Comparison of ENCODE assay signal across 23 cellular contexts in the genomic region with DNA sequence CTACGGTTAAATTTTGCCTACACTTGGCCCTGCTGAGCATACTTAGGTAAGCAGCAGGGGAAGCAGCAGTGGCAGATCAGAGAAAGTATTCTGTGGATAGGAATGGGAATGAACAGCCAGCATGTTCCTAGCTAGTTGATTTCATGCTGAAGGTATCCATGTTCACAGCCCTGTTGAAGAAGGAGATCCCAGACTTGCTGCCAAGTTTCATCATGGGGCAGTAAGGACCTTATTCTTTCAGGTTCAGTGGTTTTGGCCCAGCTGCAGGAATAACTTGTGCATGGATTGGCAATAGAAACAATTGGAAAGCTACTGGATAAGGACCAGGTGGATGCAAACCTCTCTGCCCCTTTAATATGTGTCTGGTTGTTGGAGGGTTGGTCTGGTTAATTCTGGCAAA.
DNase-seq lines count a peak whose midpoint lies in the region; ATAC-seq and TF ChIP-seq lines count a peak whose summit lies in the region.
"Had no signal": no experiment of that assay in that cellular context is flagged by ENCODE, and none has a peak within 500 bp of the region (broad histone marks: within the 10 kb centered on the region; RNA-seq: fewer than 3 reads in every experiment).

No MANE protein-coding gene starts in this region.

- H2BK120ac ChIP-seq in trophoblast cell (ENCODE audit: insufficient read depth, low read length, poor library complexity) = peak overlapping the region; percentile 0

- H2AK5ac ChIP-seq in trophoblast cell (ENCODE audit: low read length) = no peak overlapping the region

- no peak overlapping the region for H3K4ac ChIP-seq in trophoblast cell (ENCODE audit: low read depth, low read length)

- H3K36me3 Mint-ChIP-seq in Caco-2 (ENCODE audit: insufficient read depth, unreplicated experiment) (peaks cover 7% of the 10 kb centered on the region), progenitor cell of endocrine pancreas (ENCODE audit: insufficient read depth) (peaks cover 6% of the 10 kb centered on the region)
- H3K36me3 Mint-ChIP-seq: CD4-positive, CD25-positive, alpha-beta regulatory T cell had no signal

- H3K18ac ChIP-seq in trophoblast cell (ENCODE audit: low read length) = no peak overlapping the region

- H3K4me3 ChIP-seq in Caco-2 (ENCODE audit: low read depth, low read length) (no peak overlapping the region), trophoblast cell (ENCODE audit: low read depth, low read length) (no peak overlapping the region)

- H3K79me2 ChIP-seq in trophoblast cell (ENCODE audit: control insufficient read depth, insufficient read depth, low read length, poor library complexity) = no peaks in the 10 kb centered on the region

- no peak for ATAC-seq in GM21360 (IDR thresholded peaks at IDR 0.05; ENCODE audit: unreplicated experiment)
- ATAC-seq: natural killer cell, T-cell had no signal

- H2BK12ac ChIP-seq in trophoblast cell (ENCODE audit: low read length) = peak overlapping the region; percentile 72

- H3K14ac ChIP-seq in trophoblast cell (ENCODE audit: low read length) = no peak overlapping the region

- intact Hi-C loops in Caco-2 (cut with micrococcal nuclease; ENCODE audit: unreplicated experiment) = no loop called here

- peaks cover 13% of the 10 kb centered on the region for H3K79me1 ChIP-seq in trophoblast cell (ENCODE audit: low read length)

- H3K23ac ChIP-seq in trophoblast cell (ENCODE audit: low read length) = no peak overlapping the region

- H3K27ac ChIP-seq in VCaP = peak overlapping the region; percentile 72
- H3K27ac ChIP-seq in trophoblast cell (ENCODE audit: low read depth, low read length) = no peak overlapping the region

- H3K4me1 Mint-ChIP-seq in Caco-2 (ENCODE audit: low read depth, unreplicated experiment) (peaks cover 27% of the 10 kb centered on the region), progenitor cell of endocrine pancreas (ENCODE audit: low read depth) (peaks cover 7% of the 10 kb centered on the region)
- H3K4me1 Mint-ChIP-seq: activated CD4-positive, alpha-beta T cell treated with anti-CD3 and anti-CD28 coated beads, Interleukin-2, amount 10 ng/mL, durations not matched to agents 7 days and 5 days; CD4-positive, CD25-positive, alpha-beta regulatory T cell; central memory CD8-positive, alpha-beta T cell; natural killer cell; T-cell had no signal

- WGBS in trophoblast cell (ENCODE audit: extremely low coverage, insufficient coverage, insufficient read length) = no CpG with 5 or more reads among the region's 1 CpG

- peak overlapping the region; percentile 73 for H3K27ac Mint-ChIP-seq in Caco-2 (ENCODE audit: unreplicated experiment)
- no peak overlapping the region for H3K27ac Mint-ChIP-seq in progenitor cell of endocrine pancreas
- H3K27ac Mint-ChIP-seq: activated CD4-positive, alpha-beta T cell treated with anti-CD3 and anti-CD28 coated beads, Interleukin-2, amount 10 ng/mL, durations not matched to agents 7 days and 5 days; CD4-positive, CD25-positive, alpha-beta regulatory T cell; natural killer cell; T-cell had no signal

- H3K4me1 ChIP-seq in Caco-2 (peaks cover 18% of the 10 kb centered on the region), trophoblast cell (ENCODE audit: control insufficient read depth in 1 of 2, insufficient read depth in 2 of 2, low read length in 2 of 2) (peaks cover 5 to 15% of the 10 kb centered on the region in 2 experiments)

- no peak overlapping the region for H2AFZ ChIP-seq in trophoblast cell (ENCODE audit: insufficient read depth, low read length, poor library complexity)

- no peaks in the 10 kb centered on the region for H3K27me3 ChIP-seq in Caco-2 (replicated peaks; ENCODE audit: control insufficient read depth, insufficient read depth, low read length)
- H3K27me3 ChIP-seq in trophoblast cell (ENCODE audit: insufficient read depth, low read length) = no peaks in the 10 kb centered on the region

- POLR2A ChIA-PET in Caco-2 (lab: Charles Lee) = no interaction called here

- H4K8ac ChIP-seq in trophoblast cell (ENCODE audit: low read depth, low read length) = no peak overlapping the region

- BruUV-seq in Caco-2 (replicated peaks; lab: Mats Ljungman, UMichigan) = no TSS peak

- H3K9me3 Mint-ChIP-seq in Caco-2 (ENCODE audit: unreplicated experiment) = peaks cover 20% of the 10 kb centered on the region
- peaks cover 16% of the 10 kb centered on the region for H3K9me3 Mint-ChIP-seq in progenitor cell of endocrine pancreas (ENCODE audit: low read depth)

- H3K27me3 Mint-ChIP-seq in Caco-2 (ENCODE audit: insufficient read depth, unreplicated experiment) = no peaks in the 10 kb centered on the region
- peaks cover 4% of the 10 kb centered on the region for H3K27me3 Mint-ChIP-seq in progenitor cell of endocrine pancreas
- H3K27me3 Mint-ChIP-seq: activated CD4-positive, alpha-beta T cell treated with anti-CD3 and anti-CD28 coated beads, Interleukin-2, amount 10 ng/mL, durations not matched to agents 7 days and 5 days; CD4-positive, CD25-positive, alpha-beta regulatory T cell; central memory CD8-positive, alpha-beta T cell; T-cell had no signal

- TF ChIP-seq CTCF in Caco-2 (IDR thresholded peaks at IDR 0.05; ENCODE audit: insufficient read depth in 1 of 2, low read depth in 1 of 2, low read length in 1 of 2, severe bottlenecking in 1 of 2, unreplicated experiment in 1 of 2) (no peak), VCaP (conservative IDR thresholded peaks at IDR 0.05) (no peak), progenitor cell of endocrine pancreas (IDR thresholded peaks at IDR 0.05; ENCODE audit: unreplicated experiment) (no peak)

- CTCF ChIA-PET in Caco-2 (lab: Charles Lee) = no interaction called here

- H4K91ac ChIP-seq in trophoblast cell (ENCODE audit: low read depth, low read length) = peak overlapping the region; percentile 29

- no peak overlapping the region for H4K12ac ChIP-seq in trophoblast cell (ENCODE audit: low read depth, low read length)

- no peak overlapping the region for H2BK5ac ChIP-seq in trophoblast cell (ENCODE audit: low read depth, low read length, poor library complexity)

- H3K36me3 ChIP-seq in Caco-2 (ENCODE audit: control insufficient read depth, insufficient read depth, low read length) (no peaks in the 10 kb centered on the region), trophoblast cell (ENCODE audit: control insufficient read depth in 1 of 2, insufficient read depth in 2 of 2, low read length in 2 of 2) (no peaks in the 10 kb centered on the region)

- no peak overlapping the region for H3K9ac ChIP-seq in trophoblast cell (ENCODE audit: low read length)

- H3K4me3 Mint-ChIP-seq in Caco-2 (ENCODE audit: unreplicated experiment) (no peak overlapping the region), progenitor cell of endocrine pancreas (ENCODE audit: low read depth) (no peak overlapping the region)
- H3K4me3 Mint-ChIP-seq: activated CD4-positive, alpha-beta T cell treated with anti-CD3 and anti-CD28 coated beads, Interleukin-2, amount 10 ng/mL, durations not matched to agents 7 days and 5 days; CD4-positive, CD25-positive, alpha-beta regulatory T cell; central memory CD8-positive, alpha-beta T cell; natural killer cell; T-cell had no signal

- no peak overlapping the region for H3K4me2 ChIP-seq in trophoblast cell (ENCODE audit: low read length)

- H3K9me3 ChIP-seq in Caco-2 (peaks cover 11% of the 10 kb centered on the region), trophoblast cell (ENCODE audit: insufficient read depth, low read depth, low read length) (peaks cover 1% of the 10 kb centered on the region)

- DNase-seq in Caco-2 (no peak), fibroblast of peridontal ligament (ENCODE audit: extremely low read depth) (peak; percentile 64), trophoblast cell (peak; percentile 37 to 67), medulla oblongata (ENCODE audit: extremely low spot score) (no peak), SKM-1 (lab: John Stamatoyannopoulos, UW; ENCODE audit: unreplicated experiment) (no peak), progenitor cell of endocrine pancreas (ENCODE audit: low spot score, unreplicated experiment) (no peak)
- DNase-seq: ACHN; activated CD4-positive, alpha-beta T cell treated with anti-CD3 and anti-CD28 coated beads, Interleukin-2, amount 10 ng/mL, durations not matched to agents 7 days and 5 days; CD4-positive, CD25-positive, alpha-beta regulatory T cell; DMS53; effector CD4-positive, alpha-beta T cell; islet precursor cell; Karpas-422; natural killer cell; NCI-H1105; NCI-H2107; NCI-H526 treated with DMSO at 0.1 percent for 48 hours; SHP77; stimulated activated CD8-positive, alpha-beta memory T cell treated with anti-CD3 and anti-CD28 coated beads, Interleukin-4, amount 100 ng/mL, for 48 hours; T-cell had no signal

Comparison
In these comparisons a context has a peak if more than half of its experiments do, and no peak if none do; other contexts are left out.
1. DNase-seq: peak in fibroblast of peridontal ligament (single experiment) and trophoblast cell (2 of 2); none in Caco-2 (0 of 2), medulla oblongata (single experiment), SKM-1 (single experiment) and progenitor cell of endocrine pancreas (single experiment).